Comparison of ENCODE assay signal across 8 cellular contexts in the genomic region with DNA sequence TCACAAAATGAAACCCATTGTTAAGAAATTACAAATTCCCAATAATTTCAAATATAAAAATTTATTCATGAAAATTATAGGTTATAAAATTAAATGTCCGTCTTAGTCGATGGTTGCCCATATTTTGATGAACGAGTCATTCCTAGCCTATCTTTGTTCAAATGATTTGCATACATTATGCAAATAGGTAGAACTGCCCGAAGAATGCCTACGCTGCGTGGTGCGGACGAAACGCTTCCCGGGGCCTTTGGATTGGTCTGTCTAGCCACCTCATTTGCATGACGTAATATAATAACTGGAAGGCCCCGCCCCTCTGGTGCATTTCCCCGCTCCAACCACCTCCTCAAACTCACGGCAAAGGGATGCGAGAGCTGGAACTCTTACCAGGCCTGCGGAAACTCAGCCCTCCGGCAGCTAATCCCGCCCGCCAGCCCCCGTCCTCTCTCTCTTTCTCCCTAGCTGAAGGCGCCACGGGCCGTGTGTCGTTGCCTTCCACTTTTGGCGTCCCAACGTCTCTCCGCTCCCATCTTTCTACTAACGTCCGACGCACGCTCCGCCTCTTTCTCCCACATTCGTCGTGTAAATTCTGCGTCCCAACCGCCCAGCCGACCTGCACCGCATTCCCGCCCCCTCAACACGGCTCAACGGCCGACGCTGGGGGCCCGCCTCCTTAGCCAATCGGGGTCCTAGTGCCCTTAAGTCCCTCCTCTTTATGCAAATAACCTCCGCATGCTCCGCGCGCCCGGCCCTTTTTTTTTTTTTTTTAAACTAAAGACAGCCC. TPM values are rescaled to one million over a fixed set of nuclear protein-coding genes. Genes with fewer than 3 reads are reported as not detected.
DNase-seq lines count a peak whose midpoint lies in the region; ATAC-seq and TF ChIP-seq lines count a peak whose summit lies in the region.

No MANE protein-coding gene starts in this region.

- no peak overlapping the region for H2BK12ac ChIP-seq in neuronal stem cell (ENCODE audit: low read length)

- DNase-seq in GM04504 (ENCODE audit: low read depth) (peak; percentile 98), HFFc6 (peak; percentile 98), NAMALWA (ENCODE audit: low spot score) (peak; percentile 98), SK-MEL-5 (ENCODE audit: low read depth, low spot score) (peak; percentile 98), neuronal stem cell (ENCODE audit: low spot score) (peak; percentile 99)
- peak; percentile 98 for DNase-seq in activated naive CD4-positive, alpha-beta T cell treated with anti-CD3 and anti-CD28 coated beads, Interleukin-2, amount 10 ng/mL, durations not matched to agents 7 days and 5 days

- no peak for TF ChIP-seq EP300 in gastroesophageal sphincter (IDR thresholded peaks at IDR 0.05)

- peak overlapping the region; percentile 91 for H2BK5ac ChIP-seq in neuronal stem cell (ENCODE audit: low read length)

- H3K14ac ChIP-seq in neuronal stem cell (ENCODE audit: low read length), result no peak overlapping the region

- H3K27ac ChIP-seq in gastroesophageal sphincter, result peak overlapping the region; percentile 82 to 98 (median 94)
- H3K27ac ChIP-seq in neuronal stem cell (replicated peaks; ENCODE audit: low read length), result peak overlapping the region; percentile 100
- H3K27ac ChIP-seq in subcutaneous abdominal adipose tissue (ENCODE audit: low read depth, low read length), result peak overlapping the region; percentile 95

- peak overlapping the region; percentile 83 for H2AFZ ChIP-seq in neuronal stem cell (ENCODE audit: low read length)

- H3K27me3 ChIP-seq in gastroesophageal sphincter, result no peaks in the 10 kb centered on the region
- H3K27me3 ChIP-seq in neuronal stem cell (ENCODE audit: control insufficient read depth in 3 of 3, insufficient read depth in 3 of 3, low read depth in 1 of 3, low read length in 3 of 3), result no peaks in the 10 kb centered on the region
- H3K27me3 ChIP-seq in subcutaneous abdominal adipose tissue (ENCODE audit: control insufficient read depth in 5 of 5, insufficient read depth in 4 of 5, low read length in 5 of 5), result no peaks in the 10 kb centered on the region

- no peak overlapping the region for H2AK5ac ChIP-seq in neuronal stem cell (ENCODE audit: low read depth, low read length)

- peaks cover 4% of the 10 kb centered on the region for H3K27me3 Mint-ChIP-seq in HFFc6 (ENCODE audit: insufficient read depth)
- no peaks in the 10 kb centered on the region for H3K27me3 Mint-ChIP-seq in activated naive CD4-positive, alpha-beta T cell treated with anti-CD3 and anti-CD28 coated beads, Interleukin-2, amount 10 ng/mL, durations not matched to agents 7 days and 5 days

- H4K91ac ChIP-seq in neuronal stem cell (ENCODE audit: low read depth, low read length, poor library complexity), result no peak overlapping the region

- peak overlapping the region; percentile 97 for H3K4me3 Mint-ChIP-seq in HFFc6
- peak overlapping the region; percentile 91 for H3K4me3 Mint-ChIP-seq in activated naive CD4-positive, alpha-beta T cell treated with anti-CD3 and anti-CD28 coated beads, Interleukin-2, amount 10 ng/mL, durations not matched to agents 7 days and 5 days

- peak overlapping the region; percentile 57 for H2BK120ac ChIP-seq in neuronal stem cell (ENCODE audit: low read depth, low read length)

- H3K9ac ChIP-seq in neuronal stem cell (ENCODE audit: low read depth, low read length, poor library complexity), result peak overlapping the region; percentile 96
- peak overlapping the region; percentile 16 to 88 (median 80) for H3K9ac ChIP-seq in subcutaneous abdominal adipose tissue (ENCODE audit: low read length in 5 of 5)

- peak overlapping the region; percentile 97 for H3K23ac ChIP-seq in neuronal stem cell (ENCODE audit: low read depth, low read length, poor library complexity)

- H3K36me3 ChIP-seq in gastroesophageal sphincter (peaks cover 0 to 25% of the 10 kb centered on the region in 2 donors), neuronal stem cell (replicated peaks in 1 of 2; ENCODE audit: control insufficient read depth in 2 of 2, insufficient read depth in 2 of 2, low read length in 2 of 2) (peaks cover 26 to 37% of the 10 kb centered on the region in 2 donors), subcutaneous abdominal adipose tissue (ENCODE audit: control insufficient read depth in 5 of 5, insufficient read depth in 5 of 5, low read length in 5 of 5) (peaks cover 0 to 18% (median 15%) of the 10 kb centered on the region in 5 donors)

- in situ Hi-C loops in SK-MEL-5 (cut with HindIII; ENCODE audit: low pct_unique_long_range_greater_than_20kb, low sequenced_read_pairs), result no loop called here

- H3K36me3 Mint-ChIP-seq in HFFc6 (ENCODE audit: low read depth), result peaks cover 31% of the 10 kb centered on the region
- peaks cover 41% of the 10 kb centered on the region for H3K36me3 Mint-ChIP-seq in activated naive CD4-positive, alpha-beta T cell treated with anti-CD3 and anti-CD28 coated beads, Interleukin-2, amount 10 ng/mL, durations not matched to agents 7 days and 5 days

- peak overlapping the region; percentile 38 to 85 for H3K4me3 ChIP-seq in gastroesophageal sphincter
- H3K4me3 ChIP-seq in neuronal stem cell (ENCODE audit: low read length in 2 of 2), result peak overlapping the region; percentile 59 to 82
- H3K4me3 ChIP-seq in subcutaneous abdominal adipose tissue (ENCODE audit: low read depth in 1 of 5, low read length in 5 of 5), result peak overlapping the region; percentile 56 to 93 (median 86)

- H3K27ac Mint-ChIP-seq in HFFc6, result peak overlapping the region; percentile 100
- peak overlapping the region; percentile 95 for H3K27ac Mint-ChIP-seq in activated naive CD4-positive, alpha-beta T cell treated with anti-CD3 and anti-CD28 coated beads, Interleukin-2, amount 10 ng/mL, durations not matched to agents 7 days and 5 days

- peaks cover 5% of the 10 kb centered on the region for H3K79me1 ChIP-seq in neuronal stem cell (ENCODE audit: low read depth, low read length)

- peak; percentile 72 to 74 for TF ChIP-seq POLR2A in gastroesophageal sphincter (IDR thresholded peaks at IDR 0.05)

- peak; percentile 94 for ATAC-seq in gastroesophageal sphincter

- 1% methylated on average over 32 to 46 of the region's 50 CpGs for WGBS in gastroesophageal sphincter (ENCODE audit: low coverage in 1 of 2), 2 donors
- no CpG with 5 or more reads among the region's 50 CpGs for WGBS in neuronal stem cell (ENCODE audit: extremely low coverage in 2 of 2, insufficient read length in 2 of 2, insufficient replicate concordance in 1 of 2), 2 donors

- H3K9me3 Mint-ChIP-seq in HFFc6, result no peaks in the 10 kb centered on the region
- no peaks in the 10 kb centered on the region for H3K9me3 Mint-ChIP-seq in activated naive CD4-positive, alpha-beta T cell treated with anti-CD3 and anti-CD28 coated beads, Interleukin-2, amount 10 ng/mL, durations not matched to agents 7 days and 5 days

- H3K18ac ChIP-seq in neuronal stem cell (ENCODE audit: low read length), result peak overlapping the region; percentile 100

- H3K4me1 Mint-ChIP-seq in HFFc6 (ENCODE audit: low read depth), result peaks cover 21% of the 10 kb centered on the region
- H3K4me1 Mint-ChIP-seq in activated naive CD4-positive, alpha-beta T cell treated with anti-CD3 and anti-CD28 coated beads, Interleukin-2, amount 10 ng/mL, durations not matched to agents 7 days and 5 days, result peaks cover 58% of the 10 kb centered on the region

- H4K8ac ChIP-seq in neuronal stem cell (ENCODE audit: low read depth, low read length), result peak overlapping the region; percentile 96

- no peaks in the 10 kb centered on the region for H3K9me3 ChIP-seq in gastroesophageal sphincter
- no peaks in the 10 kb centered on the region for H3K9me3 ChIP-seq in neuronal stem cell (replicated peaks in 1 of 2; ENCODE audit: control insufficient read depth in 2 of 2, insufficient read depth in 1 of 2, low read depth in 1 of 2, low read length in 2 of 2)
- H3K9me3 ChIP-seq in subcutaneous abdominal adipose tissue (ENCODE audit: control insufficient read depth in 5 of 5, low read length in 5 of 5), result no peaks in the 10 kb centered on the region

- H3K4me2 ChIP-seq in neuronal stem cell (ENCODE audit: insufficient read depth, low read length, poor library complexity, severe bottlenecking), result peak overlapping the region; percentile 67

- peak overlapping the region; percentile 82 for H2BK15ac ChIP-seq in neuronal stem cell (ENCODE audit: low read length)

- TF ChIP-seq CTCF in HFFc6 (IDR thresholded peaks at IDR 0.05) (no peak), gastroesophageal sphincter (IDR thresholded peaks at IDR 0.05) (peak in 1 of 4 experiments; percentile 21)

- H3K4ac ChIP-seq in neuronal stem cell (ENCODE audit: low read length), result no peak overlapping the region

- H3K4me1 ChIP-seq in gastroesophageal sphincter (peaks cover 0 to 25% (median 8%) of the 10 kb centered on the region in 3 donors), neuronal stem cell (ENCODE audit: control insufficient read depth in 2 of 2, insufficient read depth in 1 of 2, low read depth in 1 of 2, low read length in 2 of 2) (peaks cover 7 to 19% of the 10 kb centered on the region in 2 donors), subcutaneous abdominal adipose tissue (ENCODE audit: control insufficient read depth in 5 of 5, insufficient read depth in 5 of 5, low read length in 5 of 5) (peaks cover 0 to 38% (median 27%) of the 10 kb centered on the region in 5 donors)

- CTCF ChIA-PET in activated naive CD4-positive, alpha-beta T cell treated with anti-CD3 and anti-CD28 coated beads, Interleukin-2, amount 10 ng/mL, durations not matched to agents 7 days and 5 days (lab: Charles Lee), result no interaction called here

RNA-seq across cellular contexts. Expression of a gene that starts 0.5 kb away (rescaled TPM):
- total RNA-seq in HFFc6 (2021; fragmentation: NEBNext Ultra II Directional; extraction: Animal tissue kit (Norgen Biotek cat#: 25700)), result 100 to 1,000 TPM; 216 to 259 (median 231) TPM
- total RNA-seq in SK-MEL-5 (2014; rRNA removed; shearing (Covaris generic)), result 32.0 and 48.6 TPM in 2 replicates
- 125 and 150 TPM in 2 replicates for polyA plus RNA-seq in SK-MEL-5 (2015; cell fraction: cytosol; rRNA removed)
- polyA plus RNA-seq in SK-MEL-5 (2015; cell fraction: nucleus; rRNA removed), result 143 and 165 TPM in 2 replicates
- 100 to 1,000 TPM in 1 of 4 donors, 10 to 100 TPM in 3; 47.9 to 137 (median 76.2) TPM for total RNA-seq in gastroesophageal sphincter
- polyA plus RNA-seq in neuronal stem cell (2013, experiment 1 of 2), result 141 TPM
- polyA plus RNA-seq in neuronal stem cell (2013, experiment 2 of 2), result 142 TPM

RNA-seq across cellular contexts. Expression of a gene that starts 5.0 kb away (rescaled TPM):
- not detected for total RNA-seq in HFFc6 (2021; fragmentation: NEBNext Ultra II Directional; extraction: Animal tissue kit (Norgen Biotek cat#: 25700))
- total RNA-seq in SK-MEL-5 (2014; rRNA removed; shearing (Covaris generic)), result not detected in 2 replicates
- not detected in 2 replicates for polyA plus RNA-seq in SK-MEL-5 (2015; cell fraction: cytosol; rRNA removed)
- not detected in 2 replicates for polyA plus RNA-seq in SK-MEL-5 (2015; cell fraction: nucleus; rRNA removed)
- total RNA-seq in gastroesophageal sphincter, result 10 to 100 TPM in 3 of 4 donors, 1 to 10 TPM in 1; 5.6 to 46.4 (median 21.3) TPM
- polyA plus RNA-seq in neuronal stem cell (2013, experiment 1 of 2), result 0.73 TPM
- polyA plus RNA-seq in neuronal stem cell (2013, experiment 2 of 2), result 0.97 TPM

RNA-seq across cellular contexts. Expression of a gene that starts 27.2 kb away (rescaled TPM):
- not detected for total RNA-seq in HFFc6 (2021; fragmentation: NEBNext Ultra II Directional; extraction: Animal tissue kit (Norgen Biotek cat#: 25700))
- not detected in 2 replicates for total RNA-seq in SK-MEL-5 (2014; rRNA removed; shearing (Covaris generic))
- polyA plus RNA-seq in SK-MEL-5 (2015; cell fraction: cytosol; rRNA removed), result not detected in 2 replicates
- polyA plus RNA-seq in SK-MEL-5 (2015; cell fraction: nucleus; rRNA removed), result not detected in 2 replicates
- not detected for total RNA-seq in gastroesophageal sphincter
- polyA plus RNA-seq in neuronal stem cell (2013, experiment 1 of 2), result 0.08 TPM
- polyA plus RNA-seq in neuronal stem cell (2013, experiment 2 of 2), result not detected

RNA-seq across cellular contexts. Expression of a gene that starts 32.5 kb away (rescaled TPM):
- 100 to 1,000 TPM; 247 to 273 (median 262) TPM for total RNA-seq in HFFc6 (2021; fragmentation: NEBNext Ultra II Directional; extraction: Animal tissue kit (Norgen Biotek cat#: 25700))
- 110 and 149 TPM in 2 replicates for total RNA-seq in SK-MEL-5 (2014; rRNA removed; shearing (Covaris generic))
- polyA plus RNA-seq in SK-MEL-5 (2015; cell fraction: cytosol; rRNA removed), result 233 and 287 TPM in 2 replicates
- 410 and 441 TPM in 2 replicates for polyA plus RNA-seq in SK-MEL-5 (2015; cell fraction: nucleus; rRNA removed)
- 100 to 1,000 TPM; 131 to 252 (median 190) TPM for total RNA-seq in gastroesophageal sphincter
- 199 TPM for polyA plus RNA-seq in neuronal stem cell (2013, experiment 1 of 2)
- polyA plus RNA-seq in neuronal stem cell (2013, experiment 2 of 2), result 200 TPM

RNA-seq across cellular contexts. Expression of a gene that starts 33.9 kb away (rescaled TPM):
- total RNA-seq in HFFc6 (2021; fragmentation: NEBNext Ultra II Directional; extraction: Animal tissue kit (Norgen Biotek cat#: 25700)), result not detected
- total RNA-seq in SK-MEL-5 (2014; rRNA removed; shearing (Covaris generic)), result not detected in 2 replicates
- polyA plus RNA-seq in SK-MEL-5 (2015; cell fraction: cytosol; rRNA removed), result 0.05 TPM in 1 of 2 replicates, not detected in the other
- 2.1 TPM in 1 of 2 replicates, not detected in the other for polyA plus RNA-seq in SK-MEL-5 (2015; cell fraction: nucleus; rRNA removed)
- 1 to 10 TPM; 1.4 to 7.7 (median 6.9) TPM for total RNA-seq in gastroesophageal sphincter
- 0.81 TPM for polyA plus RNA-seq in neuronal stem cell (2013, experiment 1 of 2)
- polyA plus RNA-seq in neuronal stem cell (2013, experiment 2 of 2), result 0.73 TPM

Comparison
In these comparisons a context has a peak if more than half of its experiments do, and no peak if none do; other contexts are left out.
1. Peak in every context shown above with its lines: DNase-seq, ATAC-seq, H3K4me3 ChIP-seq and H3K27ac ChIP-seq.